8 cellular contexts compared by ENCODE assay signal in genomic region chr19:9323919-9324583, GRCh38. TPM values are rescaled to one million over a fixed set of nuclear protein-coding genes. Genes with fewer than 3 reads are reported as not detected.
DNase-seq lines count a peak whose midpoint lies in the region; ATAC-seq and TF ChIP-seq lines count a peak whose summit lies in the region.

Gene ZNF559 (plus strand): TSS chr19:9324179. CDS start chr19:9338550, 14,371 bp downstream.

- no peaks in the 10 kb centered on the region for H3K4me1 ChIP-seq in prostate gland (replicated peaks)

- in situ Hi-C loops in GM13976 (cut with MboI; ENCODE audit: low sequenced_read_pairs, unreplicated experiment): no loop called here

- ATAC-seq in HG02840 (IDR thresholded peaks at IDR 0.05; ENCODE audit: low FRiP score, unreplicated experiment) (peak; percentile 97), left cardiac atrium (peak; percentile 98)

- TF ChIP-seq POLR2A in prostate gland (IDR thresholded peaks at IDR 0.05): peak; percentile 43

- peaks cover 3% of the 10 kb centered on the region for H3K9me3 ChIP-seq in prostate gland

- H3K27me3 ChIP-seq in prostate gland (replicated peaks; ENCODE audit: insufficient read depth): no peaks in the 10 kb centered on the region

- peak within 1 kb of the TSS; percentile 78 to 85 for H3K27ac ChIP-seq in prostate gland

- TF ChIP-seq CTCF in GM13976 (IDR thresholded peaks at IDR 0.05; ENCODE audit: borderline replicate concordance, control extremely low read depth, extremely low read depth, insufficient read depth, missing control alignments): peak; percentile 24
- peak in 2 of 4 experiments; percentile 44 to 50 for TF ChIP-seq CTCF in prostate gland (IDR thresholded peaks at IDR 0.05)

- H3K4me3 ChIP-seq in prostate gland: peak within 1 kb of the TSS; percentile 71 to 81

- peak; percentile 96 for DNase-seq in GM13976 (ENCODE audit: low spot score)
- peak; percentile 74 for DNase-seq in NCI-H1436 treated with DMSO at 0.1 percent for 48 hours (lab: John Stamatoyannopoulos, UW)
- DNase-seq in T-helper 1 cell: peak; percentile 91 to 96 (median 95)
- peak; percentile 84 for DNase-seq in amniotic epithelial cell (ENCODE audit: low read depth)
- peak; percentile 94 for DNase-seq in left cardiac atrium
- peak; percentile 89 for DNase-seq in prostate gland (ENCODE audit: low spot score)
- DNase-seq in ureter (ENCODE audit: low spot score): peak; percentile 96

- intact Hi-C loops in left cardiac atrium (cut with DNase I): loop anchor here in 1 of 2 donors (10.0 kb wide), 2 partner anchors 211 to 471 kb away; partner anchors contain the start of gene ZNF426
- intact Hi-C loops in prostate gland (cut with DNase I): loop anchor here (5.0 to 10.0 kb wide), 2 partner anchors 111 to 468 kb away; partner anchors contain the start of gene ZNF266

- H3K36me3 ChIP-seq in prostate gland: no peaks in the 10 kb centered on the region

- under 1% methylated on average over 48 of the region's 48 CpGs for WGBS in prostate gland

RNA-seq across cellular contexts. Expression of gene ZNF559, which starts in this region (rescaled TPM):
- total RNA-seq in left cardiac atrium (10 to 100 TPM; 13.6 to 14.7 TPM), prostate gland (10 to 100 TPM; 19.4 to 30.3 TPM), ureter (43.8 TPM)

Comparison
In these comparisons a context has a peak if more than half of its experiments do, and no peak if none do; other contexts are left out.
1. Peak in every context shown above with its lines: DNase-seq, ATAC-seq, H3K4me3 ChIP-seq and H3K27ac ChIP-seq.